In the genomic region with DNA sequence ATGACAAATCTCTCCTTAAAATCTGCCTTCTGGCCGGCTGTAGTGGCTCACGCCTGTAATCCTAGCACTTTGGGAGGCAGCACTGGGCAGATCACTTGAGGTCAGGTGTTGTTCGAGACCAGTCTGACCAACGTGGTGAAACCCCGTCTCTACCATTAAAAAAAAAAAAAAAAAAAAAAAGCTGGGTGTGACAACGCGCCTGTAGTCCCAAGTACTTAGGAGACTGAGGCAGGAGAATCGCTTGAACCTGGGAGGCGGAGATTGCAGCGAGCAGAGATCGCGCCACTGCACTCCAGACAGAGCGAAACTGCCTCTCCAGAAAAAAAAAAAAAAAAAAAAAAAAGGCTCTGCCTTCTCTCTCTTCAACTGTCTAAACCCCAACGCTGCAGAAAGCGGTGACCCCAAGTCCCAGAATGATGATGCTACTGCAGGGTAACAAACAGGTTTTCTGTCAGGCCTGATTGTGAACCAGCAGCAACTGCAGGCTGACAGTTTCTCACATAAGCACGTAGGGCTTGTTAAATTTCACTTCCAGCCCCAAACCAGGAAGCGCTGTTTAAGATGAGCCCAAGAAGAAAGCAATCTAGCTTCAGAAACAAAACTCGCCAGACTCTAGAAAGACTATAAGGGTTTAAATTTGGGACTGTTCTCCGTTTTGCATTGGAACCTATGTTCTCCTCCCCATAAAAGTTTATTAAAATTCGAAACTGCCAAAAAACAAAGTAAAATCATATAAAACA, we compare ENCODE assay signal across 8 cellular contexts. TPM values are rescaled to one million over a fixed set of nuclear protein-coding genes. Genes with fewer than 3 reads are reported as not detected.
DNase-seq lines count a peak whose midpoint lies in the region; ATAC-seq and TF ChIP-seq lines count a peak whose summit lies in the region.

No MANE protein-coding gene starts in this region.

- no peak overlapping the region for H4K8ac ChIP-seq in mesenchymal stem cell (ENCODE audit: low read length)

- peaks cover 17% of the 10 kb centered on the region for H3K4me1 Mint-ChIP-seq in WTC11

- peak overlapping the region; percentile 87 for H3K4me3 Mint-ChIP-seq in WTC11

- H3K9ac ChIP-seq in HUES48 (ENCODE audit: low read depth, low read length) (no peak overlapping the region), duodenal mucosa (ENCODE audit: low read depth in 1 of 2, low read length in 2 of 2) (peak overlapping the region; percentile 73 to 74), mesenchymal stem cell (ENCODE audit: low read length) (peak overlapping the region; percentile 97), stomach smooth muscle (ENCODE audit: low read length in 2 of 2) (peak overlapping the region; percentile 91 to 93)

- peak overlapping the region; percentile 38 to 78 for H3K18ac ChIP-seq in mesenchymal stem cell (ENCODE audit: low read depth in 1 of 2, low read length in 2 of 2)

- H3K4me3 ChIP-seq in AG10803 (ENCODE audit: low read length) (peak overlapping the region; percentile 95), HUES48 (ENCODE audit: low read depth, low read length) (peak overlapping the region; percentile 80), duodenal mucosa (ENCODE audit: low read depth in 1 of 2, low read length in 2 of 2) (peak overlapping the region; percentile 88 to 97), mesenchymal stem cell (ENCODE audit: insufficient read depth in 1 of 2, low read depth in 1 of 2, low read length in 2 of 2) (peak overlapping the region; percentile 94 to 97), stomach smooth muscle (ENCODE audit: low read length in 2 of 2) (peak overlapping the region; percentile 83 to 96)

- no peak overlapping the region for H2BK15ac ChIP-seq in mesenchymal stem cell (ENCODE audit: low read depth, poor library complexity, severe bottlenecking)

- DNase-seq in AG10803 (ENCODE audit: low read depth) (peak; percentile 63), WTC11 (ENCODE audit: low spot score) (no peak), mesenchymal stem cell (peak; percentile 80), ureter (ENCODE audit: low spot score) (no peak)

- H3K27me3 ChIP-seq in HUES48 (ENCODE audit: control insufficient read depth, insufficient read depth, low read length) (peaks cover 36% of the 10 kb centered on the region), duodenal mucosa (ENCODE audit: control insufficient read depth in 1 of 2, insufficient read depth in 2 of 2, low read length in 2 of 2) (no peaks in the 10 kb centered on the region), mesenchymal stem cell (ENCODE audit: control insufficient read depth in 1 of 2, insufficient read depth in 1 of 2, low read length in 2 of 2) (no peaks in the 10 kb centered on the region), stomach smooth muscle (ENCODE audit: control insufficient read depth in 1 of 2, insufficient read depth in 2 of 2, low read length in 2 of 2) (no peaks in the 10 kb centered on the region)

- no peaks in the 10 kb centered on the region for H3K9me3 Mint-ChIP-seq in WTC11

- no peaks in the 10 kb centered on the region for H3K36me3 Mint-ChIP-seq in WTC11

- no peak overlapping the region for H2BK120ac ChIP-seq in mesenchymal stem cell (ENCODE audit: low read depth, low read length)

- no peaks in the 10 kb centered on the region for H3K9me3 ChIP-seq in HUES48 (ENCODE audit: control insufficient read depth, insufficient read depth, low read length)
- no peaks in the 10 kb centered on the region for H3K9me3 ChIP-seq in duodenal mucosa (ENCODE audit: control insufficient read depth in 1 of 2, low read length in 2 of 2)
- no peaks in the 10 kb centered on the region for H3K9me3 ChIP-seq in mesenchymal stem cell (ENCODE audit: control insufficient read depth, low read length)
- H3K9me3 ChIP-seq in stomach smooth muscle (ENCODE audit: control insufficient read depth in 2 of 2, low read length in 2 of 2), result no peaks in the 10 kb centered on the region

- H3K27ac ChIP-seq in HUES48 (ENCODE audit: low read depth, low read length) (no peak overlapping the region), duodenal mucosa (ENCODE audit: low read depth, low read length) (peak overlapping the region; percentile 93), mesenchymal stem cell (ENCODE audit: low read length, poor library complexity, severe bottlenecking) (peak overlapping the region; percentile 93), stomach smooth muscle (ENCODE audit: low read length) (peak overlapping the region; percentile 94)

- H2AK5ac ChIP-seq in mesenchymal stem cell (ENCODE audit: low read length, severe bottlenecking), result no peak overlapping the region

- TF ChIP-seq CTCF in AG10803 (conservative IDR thresholded peaks at IDR 0.05; ENCODE audit: low read length), result no peak
- no peak for TF ChIP-seq CTCF in WTC11 (IDR thresholded peaks at IDR 0.05)

- peak overlapping the region; percentile 66 for H3K4me2 ChIP-seq in mesenchymal stem cell (ENCODE audit: low read length, poor library complexity, severe bottlenecking)

- H2BK12ac ChIP-seq in mesenchymal stem cell (ENCODE audit: low read length in 2 of 2), result no peak overlapping the region

- CTCF ChIA-PET in WTC11 (lab: Charles Lee), result interaction anchor here (0.6 to 3.1 kb wide), 4 partner anchors 9 to 520 kb away, joined by 3 to 19 read pairs (median 4); no protein-coding TSS in a partner anchor

- peaks cover 8% of the 10 kb centered on the region for H3K79me1 ChIP-seq in mesenchymal stem cell (replicated peaks; ENCODE audit: low read length, poor library complexity, severe bottlenecking)

- H3K36me3 ChIP-seq in HUES48 (ENCODE audit: control insufficient read depth, insufficient read depth, low read length) (no peaks in the 10 kb centered on the region), duodenal mucosa (ENCODE audit: control insufficient read depth in 1 of 2, insufficient read depth in 2 of 2, low read length in 2 of 2) (no peaks in the 10 kb centered on the region), mesenchymal stem cell (ENCODE audit: control insufficient read depth in 1 of 2, insufficient read depth in 2 of 2, low read depth in 1 of 2, low read length in 2 of 2) (peaks cover 0 to 2% of the 10 kb centered on the region in 2 experiments), stomach smooth muscle (ENCODE audit: control insufficient read depth in 2 of 2, insufficient read depth in 2 of 2, low read length in 2 of 2) (no peaks in the 10 kb centered on the region)

- H3K4me1 ChIP-seq in HUES48 (ENCODE audit: control insufficient read depth, insufficient read depth, low read length) (peaks cover 5% of the 10 kb centered on the region; the same call in 1 of the 2 replicates), duodenal mucosa (ENCODE audit: control insufficient read depth in 1 of 2, insufficient read depth in 2 of 2, low read length in 2 of 2) (peaks cover 35 to 40% of the 10 kb centered on the region in 2 donors), mesenchymal stem cell (ENCODE audit: control insufficient read depth, insufficient read depth, low read depth, low read length) (peaks cover 13% of the 10 kb centered on the region), stomach smooth muscle (ENCODE audit: control insufficient read depth, insufficient read depth, low read length) (peaks cover 16% of the 10 kb centered on the region)

- H3K27me3 Mint-ChIP-seq in WTC11 (ENCODE audit: low read depth), result peaks cover 54% of the 10 kb centered on the region

- H2BK5ac ChIP-seq in mesenchymal stem cell (ENCODE audit: low read depth, low read length, poor library complexity, severe bottlenecking), result no peak overlapping the region

- no peak overlapping the region for H3K14ac ChIP-seq in mesenchymal stem cell (ENCODE audit: low read length in 2 of 2)

- peak overlapping the region; percentile 97 for H3K27ac Mint-ChIP-seq in WTC11

- peak overlapping the region; percentile 59 for H4K91ac ChIP-seq in mesenchymal stem cell (ENCODE audit: low read length)

- ATAC-seq in GM19324 (IDR thresholded peaks at IDR 0.05; ENCODE audit: low FRiP score, unreplicated experiment) (peak; percentile 28), WTC11 (no peak)

- POLR2A ChIA-PET in WTC11 (lab: Charles Lee), result interaction anchor here (0.6 kb wide), 1 partner anchor 41 kb away, joined by 3 read pairs; no protein-coding TSS in a partner anchor

- no peak overlapping the region for H3K23ac ChIP-seq in mesenchymal stem cell (ENCODE audit: low read length in 2 of 2)

- H2AFZ ChIP-seq in mesenchymal stem cell (ENCODE audit: low read depth, low read length), result no peak overlapping the region

- WGBS in mesenchymal stem cell, result 2% methylated on average over 18 of the region's 20 CpGs

- peak overlapping the region in 1 of 2 experiments; percentile 13 for H3K4ac ChIP-seq in mesenchymal stem cell (ENCODE audit: low read depth in 1 of 2, low read length in 2 of 2)

TF ChIP-seq in WTC11, 78 proteins besides CTCF, POLR2A, EP300 and RAD21 (continues in another document):
- TF ChIP-seq IRF2 (CRISPR knock-in tag; IDR thresholded peaks at IDR 0.05; ENCODE audit: borderline replicate concordance, low read depth), result no peak
- TF ChIP-seq SMAD3 (CRISPR knock-in tag; IDR thresholded peaks at IDR 0.05; ENCODE audit: borderline replicate concordance), result no peak
- no peak for TF ChIP-seq IRF1 (CRISPR knock-in tag; IDR thresholded peaks at IDR 0.05)
- no peak for TF ChIP-seq STAT6 (CRISPR knock-in tag; conservative IDR thresholded peaks at IDR 0.05; ENCODE audit: low read depth)

RNA-seq across cellular contexts. Expression of gene CAST, which starts 0.9 kb away (rescaled TPM):
- total RNA-seq in WTC11 (2021) (38.9 to 45.9 TPM (median 40.0 TPM) in 3 replicates), ureter (473 TPM)
- 217 TPM for polyA plus RNA-seq in mesenchymal stem cell (2013, experiment 1 of 2)
- 216 TPM for polyA plus RNA-seq in mesenchymal stem cell (2013, experiment 2 of 2)

Comparison
In these comparisons a context has a peak if more than half of its experiments do, and no peak if none do; other contexts are left out.
1. DNase-seq: peak in AG10803 (single experiment) and mesenchymal stem cell (single experiment); none in WTC11 (single experiment) and ureter (single experiment).
2. RNA of gene CAST, which starts 0.9 kb away (total RNA-seq): 473 TPM in ureter (single experiment); 38.9 to 45.9 TPM in WTC11; every median in the first group is over 10 times any median in the second.
3. Peak in every context shown above with its lines, with median percentiles within 50 percentile points of each other: H3K4me3 ChIP-seq.